35 cellular contexts compared by ENCODE assay signal in genomic region chr2:112906276-112906675, GRCh38. TPM values are rescaled to one million over a fixed set of nuclear protein-coding genes. Genes with fewer than 3 reads are reported as not detected.
"Had no signal": no experiment of that assay in that cellular context is flagged by ENCODE, and none has a peak within 500 bp of the region (broad histone marks: within the 10 kb centered on the region; RNA-seq: fewer than 3 reads in every experiment).

No MANE protein-coding gene starts in this region.

- H3K4me2 ChIP-seq: hepatocyte, smooth muscle cell had no signal

- H3K4me1 Mint-ChIP-seq: naive thymus-derived CD8-positive, alpha-beta T cell; stimulated activated naive CD8-positive, alpha-beta T cell treated with anti-CD3 and anti-CD28 coated beads, Interleukin-15, amount 100 ng/mL, for 72 hours had no signal

- ATAC-seq: esophagus mucosa; heart left ventricle; left lung; naive thymus-derived CD8-positive, alpha-beta T cell; sciatic nerve; stimulated activated naive CD8-positive, alpha-beta T cell treated with anti-CD3 and anti-CD28 coated beads, Interleukin-15, amount 100 ng/mL, for 72 hours; upper lobe of right lung had no signal

- H3K4me1 ChIP-seq: colonic mucosa, heart left ventricle, prostate gland, right atrium auricular region, suprapubic skin, upper lobe of right lung, uterus had no signal

- H3K27me3 Mint-ChIP-seq: dendritic cell treated with granulocyte-macrophage colony-stimulating factor and Interleukin-4, amounts not matched to agents 40 ng/mL and 50 ng/mL, for 4 days; stimulated activated naive CD8-positive, alpha-beta T cell treated with anti-CD3 and anti-CD28 coated beads, Interleukin-15, amount 100 ng/mL, for 72 hours had no signal

- H3K27ac ChIP-seq: colonic mucosa, epithelial cell of prostate, heart left ventricle, hepatocyte, left lung, prostate gland, right atrium auricular region, suprapubic skin, transverse colon, upper lobe of right lung, uterus had no signal

- FAIRE-seq: frontal cortex, kidney had no signal

- H3K79me2 ChIP-seq: hepatocyte had no signal

- H3K4me3 Mint-ChIP-seq: dendritic cell treated with granulocyte-macrophage colony-stimulating factor and Interleukin-4, amounts not matched to agents 40 ng/mL and 50 ng/mL, for 4 days; endodermal cell; naive thymus-derived CD8-positive, alpha-beta T cell; nephron progenitor cell; stimulated activated naive CD8-positive, alpha-beta T cell treated with anti-CD3 and anti-CD28 coated beads, Interleukin-15, amount 100 ng/mL, for 72 hours had no signal

- DNase-seq: colonic mucosa; effector CD8-positive, alpha-beta T cell; endodermal cell; heart left ventricle; kidney; left lung; mesendoderm; midbrain; naive thymus-derived CD8-positive, alpha-beta T cell; nephron progenitor cell; nucleus accumbens; stimulated activated CD4-positive, alpha-beta T cell treated with anti-CD3 and anti-CD28 coated beads, Interleukin-12 subunit alpha, Interleukin-12 subunit beta, amount 100 ng/mL, for 4 hours; stimulated activated CD4-positive, alpha-beta T cell treated with anti-CD3 and anti-CD28 coated beads, Interleukin-1b, Interleukin-23, amount 100 ng/mL, for 48 hours; stimulated activated CD4-positive, alpha-beta T cell treated with anti-CD3 and anti-CD28 coated beads, Interleukin-4, amount 100 ng/mL, for 1 hour; stimulated activated CD8-positive, alpha-beta memory T cell treated with anti-CD3 and anti-CD28 coated beads, Interleukin-4, amount 100 ng/mL, for 48 hours; stimulated activated naive CD4-positive, alpha-beta T cell; stimulated activated naive CD8-positive, alpha-beta T cell treated with anti-CD3 and anti-CD28 coated beads, Interleukin-15, amount 100 ng/mL, for 72 hours; transverse colon; upper lobe of right lung; uterus had no signal

- H3K4me3 ChIP-seq: colonic mucosa, heart left ventricle, hepatocyte, left lung, prostate gland, right atrium auricular region, smooth muscle cell, suprapubic skin, transverse colon, upper lobe of right lung, uterus had no signal

- H3K27ac Mint-ChIP-seq: dendritic cell treated with granulocyte-macrophage colony-stimulating factor and Interleukin-4, amounts not matched to agents 40 ng/mL and 50 ng/mL, for 4 days; endodermal cell; nephron progenitor cell had no signal

- H3K36me3 Mint-ChIP-seq: naive thymus-derived CD8-positive, alpha-beta T cell had no signal

- H3K9me3 ChIP-seq: colonic mucosa, heart left ventricle, left lung, prostate gland, right atrium auricular region, suprapubic skin, transverse colon, upper lobe of right lung, uterus had no signal

- H3K36me3 ChIP-seq: colonic mucosa, heart left ventricle, left lung, prostate gland, right atrium auricular region, suprapubic skin, transverse colon, upper lobe of right lung, uterus had no signal

- H3K27me3 ChIP-seq: colonic mucosa, hepatocyte, left lung, right atrium auricular region, suprapubic skin, transverse colon, upper lobe of right lung, uterus had no signal

- H2AFZ ChIP-seq: hepatocyte had no signal

RNA-seq across cellular contexts. Expression of gene IL37, which starts 4.7 kb away (rescaled TPM):
- total RNA-seq: endodermal cell; esophagus mucosa; fibroblast of lung; frontal cortex; glomerular endothelial cell; heart left ventricle; hepatocyte; kidney; lung microvascular endothelial cell; myocyte; naive thymus-derived CD8-positive, alpha-beta T cell; osteocyte; right atrium auricular region; sciatic nerve; smooth muscle cell; upper lobe of right lung; uterus had no signal
- polyA plus RNA-seq: fibroblast of lung; heart left ventricle; hepatocyte; naive thymus-derived CD8-positive, alpha-beta T cell; smooth muscle cell had no signal
